ENCODE assay signal across 9 cellular contexts in the genomic region with DNA sequence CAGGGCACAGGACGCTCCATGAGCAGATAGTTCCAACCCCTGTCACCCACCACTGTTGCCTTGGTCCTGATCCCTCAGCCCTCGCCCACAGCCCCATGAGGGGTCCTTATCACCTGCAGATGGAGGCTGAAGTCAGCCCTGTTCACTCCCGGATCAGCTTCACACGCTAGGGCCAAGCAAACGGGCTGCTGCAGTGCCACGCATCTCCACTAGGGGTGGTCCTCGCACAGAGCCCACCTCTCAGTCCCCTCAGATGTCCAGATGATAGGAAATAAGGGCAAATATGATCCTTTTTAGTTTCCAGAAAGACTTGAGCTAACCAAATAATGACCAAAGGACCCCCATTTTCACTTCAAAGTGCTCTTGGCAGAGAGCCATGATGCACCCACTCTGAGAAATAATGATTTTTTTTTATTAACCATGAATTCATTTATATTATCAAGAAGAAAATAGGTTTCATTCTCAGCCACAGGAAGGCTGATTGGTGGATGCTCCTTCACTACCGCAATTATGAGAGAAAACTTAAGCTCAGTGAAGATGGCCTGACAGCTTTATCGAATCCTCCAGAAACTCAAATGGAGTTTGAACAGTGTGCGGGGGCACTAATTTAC.
DNase-seq lines count a peak whose midpoint lies in the region; ATAC-seq and TF ChIP-seq lines count a peak whose summit lies in the region.
"Had no signal": no experiment of that assay in that cellular context is flagged by ENCODE, and none has a peak within 500 bp of the region (broad histone marks: within the 10 kb centered on the region; RNA-seq: fewer than 3 reads in every experiment).

No MANE protein-coding gene starts in this region.

- CTCF ChIA-PET in activated CD8-positive, alpha-beta T cell treated with anti-CD3 and anti-CD28 coated beads, Interleukin-2, amount 10 ng/mL, durations not matched to agents 7 days and 5 days (lab: Charles Lee), result interaction anchor here (0.9 to 1.2 kb wide), 2 partner anchors 9 to 29 kb away, joined by 3 read pairs; no protein-coding TSS in a partner anchor

- H2BK120ac ChIP-seq in mesendoderm (ENCODE audit: low read depth, low read length), result no peak overlapping the region

- H3K9me3 Mint-ChIP-seq in activated CD8-positive, alpha-beta T cell treated with anti-CD3 and anti-CD28 coated beads, Interleukin-2, amount 10 ng/mL, durations not matched to agents 7 days and 5 days (ENCODE audit: insufficient read depth), result no peaks in the 10 kb centered on the region

- no peak overlapping the region for H2BK5ac ChIP-seq in mesendoderm (ENCODE audit: low read length)

- no peaks in the 10 kb centered on the region for H3K9me3 ChIP-seq in body of pancreas
- H3K9me3 ChIP-seq: upper lobe of left lung had no signal

- DNase-seq in COLO668 (lab: John Stamatoyannopoulos, UW; ENCODE audit: unreplicated experiment), result peak; percentile 18
- peak; percentile 39 for DNase-seq in GM19238 (ENCODE audit: insufficient read length, low spot score)
- DNase-seq in activated CD8-positive, alpha-beta T cell treated with anti-CD3 and anti-CD28 coated beads, Interleukin-2, amount 10 ng/mL, durations not matched to agents 7 days and 5 days, result peak; percentile 49
- DNase-seq in mesendoderm, result peak; percentile 66
- DNase-seq in NOMO-1 (lab: John Stamatoyannopoulos, UW; ENCODE audit: unreplicated experiment in 2 of 2), result no peak
- no peak for DNase-seq in body of pancreas

- H2BK15ac ChIP-seq in mesendoderm (replicated peaks; ENCODE audit: low read depth), result no peak overlapping the region

- H3K27me3 ChIP-seq in mesendoderm (ENCODE audit: insufficient read depth, low read length, poor library complexity), result no peaks in the 10 kb centered on the region
- no peaks in the 10 kb centered on the region for H3K27me3 ChIP-seq in body of pancreas
- H3K27me3 ChIP-seq: upper lobe of left lung had no signal

- H3K23ac ChIP-seq in mesendoderm (ENCODE audit: low read length), result no peak overlapping the region

- no peaks in the 10 kb centered on the region for H3K36me3 Mint-ChIP-seq in activated CD8-positive, alpha-beta T cell treated with anti-CD3 and anti-CD28 coated beads, Interleukin-2, amount 10 ng/mL, durations not matched to agents 7 days and 5 days (ENCODE audit: low read depth)

- no peak overlapping the region for H3K27ac ChIP-seq in mesendoderm (ENCODE audit: low read depth, low read length)
- no peak overlapping the region for H3K27ac ChIP-seq in body of pancreas
- H3K27ac ChIP-seq: upper lobe of left lung had no signal

- no peak overlapping the region for H3K4me3 Mint-ChIP-seq in activated CD8-positive, alpha-beta T cell treated with anti-CD3 and anti-CD28 coated beads, Interleukin-2, amount 10 ng/mL, durations not matched to agents 7 days and 5 days

- TF ChIP-seq POLR2A in body of pancreas (IDR thresholded peaks at IDR 0.05), result no peak

- H3K27me3 Mint-ChIP-seq in activated CD8-positive, alpha-beta T cell treated with anti-CD3 and anti-CD28 coated beads, Interleukin-2, amount 10 ng/mL, durations not matched to agents 7 days and 5 days (ENCODE audit: low read depth), result peaks cover 15% of the 10 kb centered on the region

- H3K36me3 ChIP-seq in mesendoderm (ENCODE audit: control insufficient read depth, insufficient read depth, low read length) (no peaks in the 10 kb centered on the region), body of pancreas (replicated peaks in 1 of 2; ENCODE audit: insufficient read depth in 1 of 2, low read depth in 2 of 2) (no peaks in the 10 kb centered on the region)
- H3K36me3 ChIP-seq: upper lobe of left lung had no signal

- no peak overlapping the region for H3K27ac Mint-ChIP-seq in activated CD8-positive, alpha-beta T cell treated with anti-CD3 and anti-CD28 coated beads, Interleukin-2, amount 10 ng/mL, durations not matched to agents 7 days and 5 days

- H3K56ac ChIP-seq in mesendoderm (ENCODE audit: low read length), result no peak overlapping the region

- H3K4me3 ChIP-seq in mesendoderm (ENCODE audit: low read length) (no peak overlapping the region), body of pancreas (no peak overlapping the region)
- H3K4me3 ChIP-seq: upper lobe of left lung had no signal

- no peak overlapping the region for H3K9ac ChIP-seq in mesendoderm (ENCODE audit: low read length)

- POLR2A ChIA-PET in activated CD8-positive, alpha-beta T cell treated with anti-CD3 and anti-CD28 coated beads, Interleukin-2, amount 10 ng/mL, durations not matched to agents 7 days and 5 days (lab: Charles Lee), result no interaction called here

- H3K79me2 ChIP-seq in mesendoderm (ENCODE audit: control insufficient read depth, insufficient read depth, low read length), result no peaks in the 10 kb centered on the region

- no peak overlapping the region for H3K18ac ChIP-seq in mesendoderm (ENCODE audit: low read length)

- ATAC-seq in HG03432 (IDR thresholded peaks at IDR 0.05; ENCODE audit: unreplicated experiment), result peak; percentile 92
- ATAC-seq in activated CD8-positive, alpha-beta T cell treated with anti-CD3 and anti-CD28 coated beads, Interleukin-2, amount 10 ng/mL, durations not matched to agents 7 days and 5 days, result peak; percentile 63
- ATAC-seq in GM21528 (IDR thresholded peaks at IDR 0.05; ENCODE audit: low FRiP score, unreplicated experiment), result no peak
- ATAC-seq in body of pancreas, result no peak

- no peaks in the 10 kb centered on the region for H3K79me1 ChIP-seq in mesendoderm (ENCODE audit: low read length)

- no peaks in the 10 kb centered on the region for H3K4me1 Mint-ChIP-seq in activated CD8-positive, alpha-beta T cell treated with anti-CD3 and anti-CD28 coated beads, Interleukin-2, amount 10 ng/mL, durations not matched to agents 7 days and 5 days (ENCODE audit: low read depth)

- H3K4me1 ChIP-seq in mesendoderm (ENCODE audit: control insufficient read depth, low read depth, low read length), result no peaks in the 10 kb centered on the region
- no peaks in the 10 kb centered on the region for H3K4me1 ChIP-seq in body of pancreas
- H3K4me1 ChIP-seq: upper lobe of left lung had no signal

- H2AK5ac ChIP-seq in mesendoderm (ENCODE audit: low read length), result no peak overlapping the region

- whole genome bisulfite sequencing in mesendoderm (ENCODE audit: extremely low coverage, insufficient coverage, low lambda C conversion rate), result no CpG with 5 or more reads among the region's 10 CpGs
- WGBS in body of pancreas, 2 donors, result 40 to 47% methylated on average over 10 of the region's 10 CpGs

- intact Hi-C loops in body of pancreas (cut with DNase I), result no loop called here

- TF ChIP-seq CTCF in body of pancreas (IDR thresholded peaks at IDR 0.05), result no peak

- H4K5ac ChIP-seq in mesendoderm (ENCODE audit: low read length), result no peak overlapping the region

- no peak overlapping the region for H4K8ac ChIP-seq in mesendoderm (ENCODE audit: low read depth, low read length)

- H3K4me2 ChIP-seq in mesendoderm (ENCODE audit: low read length), result no peak overlapping the region

- no peak overlapping the region for H3K4ac ChIP-seq in mesendoderm (ENCODE audit: low read depth, low read length)

Comparison
In these comparisons a context has a peak if more than half of its experiments do, and no peak if none do; other contexts are left out.
1. DNase-seq: peak in COLO668 (single experiment), GM19238 (single experiment), activated CD8-positive, alpha-beta T cell treated with anti-CD3 and anti-CD28 coated beads, Interleukin-2, amount 10 ng/mL, durations not matched to agents 7 days and 5 days (single experiment) and mesendoderm (single experiment); none in NOMO-1 (0 of 2) and body of pancreas (0 of 4).
2. ATAC-seq: peak in HG03432 (single experiment) and activated CD8-positive, alpha-beta T cell treated with anti-CD3 and anti-CD28 coated beads, Interleukin-2, amount 10 ng/mL, durations not matched to agents 7 days and 5 days (single experiment); none in GM21528 (single experiment) and body of pancreas (single experiment).